ENCODE assay signal across 8 cellular contexts in genomic region chr12:3135522-3136461, GRCh38. TPM values are rescaled to one million over a fixed set of nuclear protein-coding genes. Genes with fewer than 3 reads are reported as not detected.
DNase-seq lines count a peak whose midpoint lies in the region; ATAC-seq, FAIRE-seq and TF ChIP-seq lines count a peak whose summit lies in the region.

No MANE protein-coding gene starts in this region.

- DNase-seq in C1 segment of cervical spinal cord (lab: John Stamatoyannopoulos, UW) (peak in 8 of 14 donors; percentile 7 to 82 (median 18)), H54 (ENCODE audit: insufficient read length, low spot score) (peak; percentile 77), NCI-H446 treated with DMSO at 0.1 percent for 48 hours (lab: John Stamatoyannopoulos, UW) (peak; percentile 52), epithelial cell of esophagus (ENCODE audit: low read depth) (peak; percentile 79), middle frontal gyrus (ENCODE audit: extremely low spot score, low spot score) (peak; percentile 31), transverse colon (peak; percentile 23)
- DNase-seq in activated CD4-positive, alpha-beta memory T cell treated with anti-CD3 and anti-CD28 coated beads, Interleukin-2, amount 10 ng/mL, durations not matched to agents 7 days and 5 days, result peak; percentile 40

- no peaks in the 10 kb centered on the region for H3K9me3 ChIP-seq in transverse colon

- CTCF ChIA-PET in activated CD4-positive, alpha-beta memory T cell treated with anti-CD3 and anti-CD28 coated beads, Interleukin-2, amount 10 ng/mL, durations not matched to agents 7 days and 5 days (lab: Charles Lee), result interaction anchor here (0.7 to 2.8 kb wide), 6 partner anchors 9 to 141 kb away, joined by 3 to 23 read pairs (median 3); no protein-coding TSS in a partner anchor

- no peak overlapping the region for H3K27ac Mint-ChIP-seq in activated CD4-positive, alpha-beta memory T cell treated with anti-CD3 and anti-CD28 coated beads, Interleukin-2, amount 10 ng/mL, durations not matched to agents 7 days and 5 days

- POLR2A ChIA-PET in activated CD4-positive, alpha-beta memory T cell treated with anti-CD3 and anti-CD28 coated beads, Interleukin-2, amount 10 ng/mL, durations not matched to agents 7 days and 5 days (lab: Charles Lee), result no interaction called here

- no peak for TF ChIP-seq EP300 in transverse colon (IDR thresholded peaks at IDR 0.05; ENCODE audit: low read depth)

- WGBS in transverse colon (ENCODE audit: low coverage in 1 of 2), 2 donors, result 70 to 74% methylated on average over 9 to 18 of the region's 19 CpGs

- peaks cover 28% of the 10 kb centered on the region for H3K27me3 Mint-ChIP-seq in activated CD4-positive, alpha-beta memory T cell treated with anti-CD3 and anti-CD28 coated beads, Interleukin-2, amount 10 ng/mL, durations not matched to agents 7 days and 5 days

- in situ Hi-C loops in transverse colon (cut with MboI; ENCODE audit: low pct_ligation_motif_present in 1 of 4, low pct_unique_long_range_greater_than_20kb in 1 of 4, low sequenced_read_pairs in 3 of 4), result loop anchor here (5.0 to 25.0 kb wide), 4 partner anchors 119 to 139 kb away; no protein-coding TSS in a partner anchor

- TF ChIP-seq CTCF in epithelial cell of esophagus (IDR thresholded peaks at IDR 0.05; ENCODE audit: insufficient read depth, low read depth, low read length, missing control alignments) (peak; percentile 82), transverse colon (IDR thresholded peaks at IDR 0.05) (peak; percentile 72 to 80 (median 73))

- no peaks in the 10 kb centered on the region for H3K27me3 ChIP-seq in transverse colon

- H3K27ac ChIP-seq in transverse colon, result no peak overlapping the region

- H3K4me1 ChIP-seq in transverse colon, result peaks cover 5 to 17% (median 13%) of the 10 kb centered on the region in 4 donors

- TF ChIP-seq POLR2A in H54 (IDR thresholded peaks at IDR 0.05; ENCODE audit: low read depth, low read length) (no peak), transverse colon (IDR thresholded peaks at IDR 0.05) (no peak)

- no peaks in the 10 kb centered on the region for H3K4me1 Mint-ChIP-seq in activated CD4-positive, alpha-beta memory T cell treated with anti-CD3 and anti-CD28 coated beads, Interleukin-2, amount 10 ng/mL, durations not matched to agents 7 days and 5 days

- ATAC-seq in HG03108 (IDR thresholded peaks at IDR 0.05; ENCODE audit: unreplicated experiment), result no peak

- no peak overlapping the region for H3K4me3 Mint-ChIP-seq in activated CD4-positive, alpha-beta memory T cell treated with anti-CD3 and anti-CD28 coated beads, Interleukin-2, amount 10 ng/mL, durations not matched to agents 7 days and 5 days

- FAIRE-seq in H54 (lab: Jason Lieb, UNC), result peak; percentile 38

- no peaks in the 10 kb centered on the region for H3K36me3 ChIP-seq in transverse colon

- H3K9me3 Mint-ChIP-seq in activated CD4-positive, alpha-beta memory T cell treated with anti-CD3 and anti-CD28 coated beads, Interleukin-2, amount 10 ng/mL, durations not matched to agents 7 days and 5 days, result no peaks in the 10 kb centered on the region

- no peaks in the 10 kb centered on the region for H3K36me3 Mint-ChIP-seq in activated CD4-positive, alpha-beta memory T cell treated with anti-CD3 and anti-CD28 coated beads, Interleukin-2, amount 10 ng/mL, durations not matched to agents 7 days and 5 days (ENCODE audit: low read depth)

- H3K4me3 ChIP-seq in epithelial cell of esophagus (ENCODE audit: low read length) (no peak overlapping the region), transverse colon (no peak overlapping the region)

- intact Hi-C loops in transverse colon (cut with DNase I; ENCODE audit: low total_unique reads), result loop anchor here (2.0 kb wide), 1 partner anchor 141 kb away; no protein-coding TSS in a partner anchor

RNA-seq across cellular contexts. Expression of gene TSPAN9, which starts 58.6 kb away (rescaled TPM):
- total RNA-seq in activated CD4-positive, alpha-beta memory T cell treated with anti-CD3 and anti-CD28 coated beads, Interleukin-2, amount 10 ng/mL, durations not matched to agents 7 days and 5 days, result under 1 TPM; 0.18 to 0.28 TPM
- total RNA-seq in transverse colon, result 1 to 10 TPM; 4.2 to 9.3 (median 6.1) TPM

Comparison
In these comparisons a context has a peak if more than half of its experiments do, and no peak if none do; other contexts are left out.
1. DNase-seq: peak in every context shown above with its lines; median percentile 79 in epithelial cell of esophagus; 77 in H54; 52 in NCI-H446 treated with DMSO at 0.1 percent for 48 hours; 40 in activated CD4-positive, alpha-beta memory T cell treated with anti-CD3 and anti-CD28 coated beads, Interleukin-2, amount 10 ng/mL, durations not matched to agents 7 days and 5 days; 31 in middle frontal gyrus; 23 in transverse colon; 18 in C1 segment of cervical spinal cord.
2. RNA of gene TSPAN9, which starts 58.6 kb away (total RNA-seq): 4.2 to 9.3 TPM in transverse colon; 0.18 to 0.28 TPM in activated CD4-positive, alpha-beta memory T cell treated with anti-CD3 and anti-CD28 coated beads, Interleukin-2, amount 10 ng/mL, durations not matched to agents 7 days and 5 days; every median in the first group is over 4 times any median in the second.